8 cellular contexts compared by ENCODE assay signal in genomic region chr2:60992985-60993392, GRCh38.
A peak's percentile ranks its signal among the peaks of the same experiment; 100 is the strongest.
DNase-seq lines count a peak whose midpoint lies in the region; ATAC-seq lines count a peak whose summit lies in the region.

No MANE protein-coding gene starts in this region.

- ATAC-seq in GM18517 (IDR thresholded peaks at IDR 0.05; ENCODE audit: unreplicated experiment) (peak; percentile 99), GM21825 (IDR thresholded peaks at IDR 0.05; ENCODE audit: unreplicated experiment) (peak; percentile 97)

- DNase-seq in NAMALWA (ENCODE audit: low spot score), result peak; percentile 94
- peak; percentile 76 for DNase-seq in medulla oblongata (ENCODE audit: extremely low spot score)
- no peak for DNase-seq in inferior parietal cortex (ENCODE audit: extremely low spot score)
- DNase-seq in OCI-M2 (lab: John Stamatoyannopoulos, UW; ENCODE audit: unreplicated experiment), result no peak
- no peak for DNase-seq in stimulated activated naive CD4-positive, alpha-beta T cell treated with Interleukin-2 at 50 U/mL for 16 hours (lab: John Stamatoyannopoulos, UW)
- no peak for DNase-seq in stimulated activated CD4-positive, alpha-beta T cell treated with anti-CD3 and anti-CD28 coated beads, Interleukin-4, amount 100 ng/mL, for 4 hours

Comparison
In these comparisons a context has a peak if more than half of its experiments do, and no peak if none do; other contexts are left out.
1. DNase-seq: peak in NAMALWA (single experiment) and medulla oblongata (single experiment); none in inferior parietal cortex (single experiment), OCI-M2 (single experiment), stimulated activated naive CD4-positive, alpha-beta T cell treated with Interleukin-2 at 50 U/mL for 16 hours (single experiment) and stimulated activated CD4-positive, alpha-beta T cell treated with anti-CD3 and anti-CD28 coated beads, Interleukin-4, amount 100 ng/mL, for 4 hours (0 of 2).